ENCODE assay signal across 8 cellular contexts in the genomic region with DNA sequence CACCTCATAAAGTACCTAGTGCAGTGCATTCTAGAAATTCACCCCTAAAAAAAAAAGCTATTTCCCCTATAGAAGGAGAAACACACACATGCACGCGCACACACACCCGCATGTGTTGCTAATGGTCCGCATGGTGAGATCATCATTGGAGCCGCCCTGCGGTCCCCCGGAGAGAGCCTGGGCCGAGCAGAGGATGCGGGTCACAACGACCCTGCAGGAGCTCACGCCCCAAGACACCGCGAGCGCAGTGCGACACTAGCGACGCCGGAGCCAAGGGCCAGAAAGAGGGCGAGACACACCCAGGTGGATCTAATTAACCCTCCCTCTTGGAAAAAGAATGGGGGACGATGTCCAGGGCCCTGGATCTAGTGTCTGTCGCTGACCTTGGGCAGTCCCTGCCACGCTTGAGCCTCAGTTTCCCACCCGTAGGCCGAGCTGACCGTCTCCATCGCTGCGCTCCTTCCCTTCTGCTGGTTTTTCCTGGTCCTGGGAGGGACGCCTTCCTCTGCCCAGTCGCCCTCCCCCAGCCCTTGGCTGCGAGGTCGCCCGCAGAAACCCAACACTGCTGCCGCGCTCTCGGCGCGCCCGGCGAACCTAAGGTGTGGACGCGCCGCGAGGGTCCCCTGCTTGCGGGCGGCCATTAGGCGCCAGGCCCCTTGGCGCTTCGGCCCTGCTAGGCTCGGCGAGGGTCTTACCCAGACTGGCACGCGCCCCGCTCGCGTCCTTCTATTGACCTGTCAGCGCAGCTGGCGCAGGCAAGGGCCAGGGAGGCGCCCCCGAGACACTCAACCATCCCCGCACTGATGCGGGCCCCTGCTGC. TPM values are rescaled to one million over a fixed set of nuclear protein-coding genes. Genes with fewer than 3 reads are reported as not detected.
DNase-seq lines count a peak whose midpoint lies in the region; ATAC-seq, FAIRE-seq and TF ChIP-seq lines count a peak whose summit lies in the region.

No MANE protein-coding gene starts in this region.

- peaks cover 22% of the 10 kb centered on the region for H3K4me1 ChIP-seq in keratinocyte (ENCODE audit: control insufficient read depth, extremely low read depth, insufficient read depth, low read length)

- in situ Hi-C loops in Caki2 (cut with HindIII; ENCODE audit: low pct_unique_long_range_greater_than_20kb, low sequenced_read_pairs) = no loop called here

- H3K4me3 ChIP-seq in bronchial epithelial cell (ENCODE audit: low read depth, low read length) = peak overlapping the region; percentile 89
- H3K4me3 ChIP-seq in keratinocyte (ENCODE audit: control insufficient read depth in 2 of 3, extremely low read depth in 1 of 3, insufficient read depth in 2 of 3, low read depth in 1 of 3, low read length in 3 of 3) = peak overlapping the region; percentile 68 to 80 (median 72)

- peak overlapping the region; percentile 51 for H3K4me3 Mint-ChIP-seq in stimulated activated naive CD8-positive, alpha-beta T cell treated with anti-CD3 and anti-CD28 coated beads, Interleukin-15, Interleukin-2, amounts not matched to agents 100 ng/mL and 50 ng/mL, for 24 hours

- no peaks in the 10 kb centered on the region for H3K36me3 Mint-ChIP-seq in stimulated activated naive CD8-positive, alpha-beta T cell treated with anti-CD3 and anti-CD28 coated beads, Interleukin-15, Interleukin-2, amounts not matched to agents 100 ng/mL and 50 ng/mL, for 24 hours (ENCODE audit: low read depth)

- DNase-seq in Caki2 (ENCODE audit: low read depth) (peak; percentile 61), NCI-H2107 (lab: John Stamatoyannopoulos, UW) (peak; percentile 49), bronchial epithelial cell (ENCODE audit: low read depth) (peak; percentile 28), keratinocyte (ENCODE audit: low read depth, low spot score) (no peak), SIG-M5 (lab: John Stamatoyannopoulos, UW) (no peak), germinal center (ENCODE audit: low spot score) (no peak)

- peaks cover 4% of the 10 kb centered on the region for H3K4me1 Mint-ChIP-seq in stimulated activated naive CD8-positive, alpha-beta T cell treated with anti-CD3 and anti-CD28 coated beads, Interleukin-15, Interleukin-2, amounts not matched to agents 100 ng/mL and 50 ng/mL, for 24 hours (ENCODE audit: low read depth)

- TF ChIP-seq CTCF in bronchial epithelial cell (IDR thresholded peaks at IDR 0.05; ENCODE audit: insufficient read depth, low read length, severe bottlenecking) = no peak
- TF ChIP-seq CTCF in keratinocyte (optimal IDR thresholded peaks at IDR 0.05 in 1 of 3, IDR thresholded peaks at IDR 0.05 in 1 of 3, conservative IDR thresholded peaks at IDR 0.05 in 1 of 3; ENCODE audit: extremely low read depth in 1 of 3, insufficient read depth in 2 of 3, low read length in 3 of 3) = no peak

- dilution Hi-C loops in keratinocyte (cut with MboI; ENCODE audit: extremely low pct_ligation_motif_present, low sequenced_read_pairs) = no loop called here

- H4K20me1 ChIP-seq in keratinocyte (ENCODE audit: control insufficient read depth, extremely low read depth, insufficient read depth, low read length) = no peaks in the 10 kb centered on the region

- no peaks in the 10 kb centered on the region for H3K27me3 ChIP-seq in bronchial epithelial cell (ENCODE audit: control insufficient read depth, insufficient read depth, low read length)
- no peaks in the 10 kb centered on the region for H3K27me3 ChIP-seq in keratinocyte (ENCODE audit: control insufficient read depth, extremely low read depth, insufficient read depth, low read length)

- FAIRE-seq in bronchial epithelial cell (lab: Jason Lieb, UNC) (no peak), keratinocyte (lab: Jason Lieb, UNC) (no peak)

- no peaks in the 10 kb centered on the region for H3K36me3 ChIP-seq in bronchial epithelial cell (ENCODE audit: control insufficient read depth, insufficient read depth, low read length)
- no peaks in the 10 kb centered on the region for H3K36me3 ChIP-seq in keratinocyte (ENCODE audit: control insufficient read depth in 2 of 2, extremely low read depth in 1 of 2, insufficient read depth in 2 of 2, low read length in 2 of 2)

- ATAC-seq in GM18858 (IDR thresholded peaks at IDR 0.05; ENCODE audit: unreplicated experiment) = no peak

- peak overlapping the region; percentile 74 for H3K9ac ChIP-seq in keratinocyte (ENCODE audit: control insufficient read depth, extremely low read depth, insufficient read depth, low read length)

- H3K27ac Mint-ChIP-seq in stimulated activated naive CD8-positive, alpha-beta T cell treated with anti-CD3 and anti-CD28 coated beads, Interleukin-15, Interleukin-2, amounts not matched to agents 100 ng/mL and 50 ng/mL, for 24 hours = no peak overlapping the region

- peaks cover 5% of the 10 kb centered on the region for H3K79me2 ChIP-seq in keratinocyte (ENCODE audit: control insufficient read depth, insufficient read depth, low read length)

- H2AFZ ChIP-seq in keratinocyte (ENCODE audit: control insufficient read depth, low read length) = peak overlapping the region; percentile 89

- no peaks in the 10 kb centered on the region for H3K9me1 ChIP-seq in keratinocyte (ENCODE audit: control insufficient read depth, extremely low read depth, insufficient read depth, low read length)

- H3K9me3 Mint-ChIP-seq in stimulated activated naive CD8-positive, alpha-beta T cell treated with anti-CD3 and anti-CD28 coated beads, Interleukin-15, Interleukin-2, amounts not matched to agents 100 ng/mL and 50 ng/mL, for 24 hours = no peaks in the 10 kb centered on the region

- peaks cover 75% of the 10 kb centered on the region for H3K27me3 Mint-ChIP-seq in stimulated activated naive CD8-positive, alpha-beta T cell treated with anti-CD3 and anti-CD28 coated beads, Interleukin-15, Interleukin-2, amounts not matched to agents 100 ng/mL and 50 ng/mL, for 24 hours

- peak overlapping the region; percentile 66 for H3K27ac ChIP-seq in keratinocyte (ENCODE audit: control insufficient read depth, insufficient read depth, low read length)

- peak overlapping the region; percentile 85 for H3K4me2 ChIP-seq in keratinocyte (ENCODE audit: control insufficient read depth, extremely low read depth, insufficient read depth, low read depth, low read length)

- no peaks in the 10 kb centered on the region for H3K9me3 ChIP-seq in keratinocyte (ENCODE audit: control insufficient read depth, low read depth, low read length)

RNA-seq across cellular contexts. Expression of gene RNF20, which starts 47.6 kb away (rescaled TPM):
- total RNA-seq in Caki2 (2014; rRNA removed; shearing (Covaris generic); ENCODE audit: low replicate concordance) = 8.9 and 9.4 TPM in 2 replicates
- 37.6 and 56.3 TPM in 2 replicates for total RNA-seq in bronchial epithelial cell
- 19.4 to 28.8 TPM (median 21.6 TPM) in 3 replicates for polyA plus RNA-seq in keratinocyte
- 54.6 TPM for polyA plus RNA-seq in keratinocyte (2011; ENCODE audit: low read depth)
- polyA plus RNA-seq in keratinocyte (2011; cell fraction: cytosol; rRNA removed) = 15.7 and 23.2 TPM in 2 replicates
- 19.7 and 29.0 TPM in 2 replicates for polyA plus RNA-seq in keratinocyte (2011; cell fraction: nucleus; rRNA removed)
- polyA plus RNA-seq in keratinocyte (2012; ENCODE audit: low replicate concordance) = 13.9 and 26.0 TPM in 2 replicates
- polyA minus RNA-seq in keratinocyte = 14.3 to 44.5 TPM (median 27.2 TPM) in 3 replicates
- 9.2 TPM for polyA minus RNA-seq in keratinocyte (2011; cell fraction: cytosol; rRNA and poly(A)+ RNA removed)
- 9.4 and 19.6 TPM in 2 replicates for polyA minus RNA-seq in keratinocyte (2011; cell fraction: nucleus; rRNA and poly(A)+ RNA removed)

RNA-seq across cellular contexts. Expression of gene ALDOB, which starts 50.5 kb away (rescaled TPM):
- total RNA-seq in Caki2 (2014; rRNA removed; shearing (Covaris generic); ENCODE audit: low replicate concordance) = not detected in 2 replicates
- total RNA-seq in bronchial epithelial cell = 0.13 TPM in 1 of 2 replicates, not detected in the other
- not detected in 3 replicates for polyA plus RNA-seq in keratinocyte
- polyA plus RNA-seq in keratinocyte (2011; ENCODE audit: low read depth) = not detected
- not detected in 2 replicates for polyA plus RNA-seq in keratinocyte (2011; cell fraction: cytosol; rRNA removed)
- not detected in 2 replicates for polyA plus RNA-seq in keratinocyte (2011; cell fraction: nucleus; rRNA removed)
- polyA plus RNA-seq in keratinocyte (2012; ENCODE audit: low replicate concordance) = 0.11 TPM in 1 of 2 replicates, not detected in the other
- polyA minus RNA-seq in keratinocyte = not detected in 3 replicates
- polyA minus RNA-seq in keratinocyte (2011; cell fraction: cytosol; rRNA and poly(A)+ RNA removed) = not detected
- not detected in 2 replicates for polyA minus RNA-seq in keratinocyte (2011; cell fraction: nucleus; rRNA and poly(A)+ RNA removed)

Comparison
In these comparisons a context has a peak if more than half of its experiments do, and no peak if none do; other contexts are left out.
1. DNase-seq: peak in Caki2 (single experiment), NCI-H2107 (single experiment) and bronchial epithelial cell (single experiment); none in keratinocyte (single experiment), SIG-M5 (single experiment) and germinal center (single experiment).